Comparison of ENCODE assay signal across 18 cellular contexts in genomic region chr16:4218202-4218601, GRCh38. TPM values are rescaled to one million over a fixed set of nuclear protein-coding genes. Genes with fewer than 3 reads are reported as not detected.
DNase-seq lines count a peak whose midpoint lies in the region; ATAC-seq and TF ChIP-seq lines count a peak whose summit lies in the region.
"Had no signal": no experiment of that assay in that cellular context is flagged by ENCODE, and none has a peak within 500 bp of the region (broad histone marks: within the 10 kb centered on the region; RNA-seq: fewer than 3 reads in every experiment).

No MANE protein-coding gene starts in this region.

- H3K27ac Mint-ChIP-seq in natural killer cell treated with Interleukin-12 subunit alpha and Interleukin-12 subunit beta and Interleukin-15 and Interleukin-18, amount 100 ng/mL, for 72 hours: no peak overlapping the region
- H3K27ac Mint-ChIP-seq: activated CD4-positive, alpha-beta T cell treated with anti-CD3 and anti-CD28 coated beads, Interleukin-2, amount 10 ng/mL, durations not matched to agents 24 days and 14 days; activated naive CD4-positive, alpha-beta T cell treated with anti-CD3 and anti-CD28 coated beads for 36 hours; dendritic cell treated with granulocyte-macrophage colony-stimulating factor and Interleukin-4, amounts not matched to agents 40 ng/mL and 50 ng/mL, for 4 days; IgD-negative memory B cell; progenitor cell of endocrine pancreas; stimulated activated naive CD8-positive, alpha-beta T cell treated with anti-CD3 and anti-CD28 coated beads, Interleukin-15, Interleukin-2, amounts not matched to agents 100 ng/mL and 50 ng/mL, for 24 hours had no signal

- H3K36me3 ChIP-seq in left ventricle myocardium inferior (no peaks in the 10 kb centered on the region), parathyroid adenoma (ENCODE audit: control insufficient read depth, insufficient read depth, low read length) (no peaks in the 10 kb centered on the region)
- H3K36me3 ChIP-seq: ascending aorta had no signal

- H3K27me3 ChIP-seq in left ventricle myocardium inferior (ENCODE audit: low read depth) (no peaks in the 10 kb centered on the region), parathyroid adenoma (ENCODE audit: control insufficient read depth, insufficient read depth, low read length) (no peaks in the 10 kb centered on the region)
- H3K27me3 ChIP-seq: ascending aorta had no signal

- ATAC-seq in GM21737 (IDR thresholded peaks at IDR 0.05; ENCODE audit: unreplicated experiment): no peak
- no peak for ATAC-seq in natural killer cell treated with Interleukin-12 subunit alpha and Interleukin-12 subunit beta and Interleukin-15 and Interleukin-18, amount 100 ng/mL, for 72 hours
- ATAC-seq in HG02884 (IDR thresholded peaks at IDR 0.05; ENCODE audit: unreplicated experiment): no peak
- ATAC-seq: PC-3 had no signal

- no peaks in the 10 kb centered on the region for H3K79me2 ChIP-seq in parathyroid adenoma

- no peaks in the 10 kb centered on the region for H3K9me3 Mint-ChIP-seq in natural killer cell treated with Interleukin-12 subunit alpha and Interleukin-12 subunit beta and Interleukin-15 and Interleukin-18, amount 100 ng/mL, for 72 hours
- H3K9me3 Mint-ChIP-seq: activated CD4-positive, alpha-beta T cell treated with anti-CD3 and anti-CD28 coated beads, Interleukin-2, amount 10 ng/mL, durations not matched to agents 24 days and 14 days; activated naive CD4-positive, alpha-beta T cell treated with anti-CD3 and anti-CD28 coated beads for 36 hours; CD8-positive, alpha-beta memory T cell; dendritic cell treated with granulocyte-macrophage colony-stimulating factor and Interleukin-4, amounts not matched to agents 40 ng/mL and 50 ng/mL, for 4 days; IgD-negative memory B cell; stimulated activated naive CD8-positive, alpha-beta T cell treated with anti-CD3 and anti-CD28 coated beads, Interleukin-15, Interleukin-2, amounts not matched to agents 100 ng/mL and 50 ng/mL, for 24 hours had no signal

- no peaks in the 10 kb centered on the region for H3K4me1 Mint-ChIP-seq in natural killer cell treated with Interleukin-12 subunit alpha and Interleukin-12 subunit beta and Interleukin-15 and Interleukin-18, amount 100 ng/mL, for 72 hours (ENCODE audit: low read depth in 2 of 2)
- H3K4me1 Mint-ChIP-seq: activated CD4-positive, alpha-beta T cell treated with anti-CD3 and anti-CD28 coated beads, Interleukin-2, amount 10 ng/mL, durations not matched to agents 24 days and 14 days; CD8-positive, alpha-beta memory T cell; IgD-negative memory B cell had no signal

- H2AFZ ChIP-seq in parathyroid adenoma: peak overlapping the region; percentile 50

- no peak overlapping the region for H3K4me3 Mint-ChIP-seq in natural killer cell treated with Interleukin-12 subunit alpha and Interleukin-12 subunit beta and Interleukin-15 and Interleukin-18, amount 100 ng/mL, for 72 hours
- H3K4me3 Mint-ChIP-seq: activated CD4-positive, alpha-beta T cell treated with anti-CD3 and anti-CD28 coated beads, Interleukin-2, amount 10 ng/mL, durations not matched to agents 24 days and 14 days; activated naive CD4-positive, alpha-beta T cell treated with anti-CD3 and anti-CD28 coated beads for 36 hours; CD8-positive, alpha-beta memory T cell; dendritic cell treated with granulocyte-macrophage colony-stimulating factor and Interleukin-4, amounts not matched to agents 40 ng/mL and 50 ng/mL, for 4 days; stimulated activated naive CD8-positive, alpha-beta T cell treated with anti-CD3 and anti-CD28 coated beads, Interleukin-15, Interleukin-2, amounts not matched to agents 100 ng/mL and 50 ng/mL, for 24 hours had no signal

- H3K27me3 Mint-ChIP-seq in natural killer cell treated with Interleukin-12 subunit alpha and Interleukin-12 subunit beta and Interleukin-15 and Interleukin-18, amount 100 ng/mL, for 72 hours: no peaks in the 10 kb centered on the region
- H3K27me3 Mint-ChIP-seq: stimulated activated naive CD8-positive, alpha-beta T cell treated with anti-CD3 and anti-CD28 coated beads, Interleukin-15, Interleukin-2, amounts not matched to agents 100 ng/mL and 50 ng/mL, for 24 hours had no signal

- H3K27ac ChIP-seq in C4-2B (peak overlapping the region; percentile 17; the same call in 1 of the 2 replicates), left ventricle myocardium inferior (replicated peaks) (peak overlapping the region; percentile 94), parathyroid adenoma (no peak overlapping the region)

- H3K4me3 ChIP-seq in left ventricle myocardium inferior: peak overlapping the region; percentile 50
- no peak overlapping the region for H3K4me3 ChIP-seq in parathyroid adenoma (ENCODE audit: low read depth, low read length)
- H3K4me3 ChIP-seq: ascending aorta had no signal

- intact Hi-C loops in left ventricle myocardium inferior (cut with micrococcal nuclease): no loop called here

- no peaks in the 10 kb centered on the region for H3K9me3 ChIP-seq in left ventricle myocardium inferior (replicated peaks)
- H3K9me3 ChIP-seq in parathyroid adenoma (ENCODE audit: control insufficient read depth, low read length): no peaks in the 10 kb centered on the region
- H3K9me3 ChIP-seq: ascending aorta had no signal

- no peak overlapping the region for H3K9ac ChIP-seq in parathyroid adenoma

- TF ChIP-seq CTCF in C4-2B (conservative IDR thresholded peaks at IDR 0.05): no peak
- TF ChIP-seq CTCF in left ventricle myocardium inferior (IDR thresholded peaks at IDR 0.05; ENCODE audit: borderline replicate concordance): no peak
- TF ChIP-seq CTCF in parathyroid adenoma (IDR thresholded peaks at IDR 0.05): no peak

- H3K4me1 ChIP-seq in left ventricle myocardium inferior (peaks cover 98% of the 10 kb centered on the region), parathyroid adenoma (no peaks in the 10 kb centered on the region)

- DNase-seq in NCI-H2029 treated with DMSO at 0.1 percent for 48 hours (lab: John Stamatoyannopoulos, UW) (peak; percentile 85), left ventricle myocardium inferior (no peak), D341Med (ENCODE audit: low spot score) (no peak)
- no peak for DNase-seq in natural killer cell treated with Interleukin-12 subunit alpha and Interleukin-12 subunit beta and Interleukin-15 and Interleukin-18, amount 100 ng/mL, for 72 hours (ENCODE audit: low spot score)
- DNase-seq: activated CD4-positive, alpha-beta T cell treated with anti-CD3 and anti-CD28 coated beads, Interleukin-2, amount 10 ng/mL, durations not matched to agents 24 days and 14 days; activated naive CD4-positive, alpha-beta T cell treated with anti-CD3 and anti-CD28 coated beads for 36 hours; CD8-positive, alpha-beta memory T cell; EL; PC-3 had no signal

- H3K36me3 Mint-ChIP-seq in natural killer cell treated with Interleukin-12 subunit alpha and Interleukin-12 subunit beta and Interleukin-15 and Interleukin-18, amount 100 ng/mL, for 72 hours: no peaks in the 10 kb centered on the region
- H3K36me3 Mint-ChIP-seq: CD8-positive, alpha-beta memory T cell; IgD-negative memory B cell had no signal

- no peak overlapping the region for H3K4me2 ChIP-seq in parathyroid adenoma (ENCODE audit: low read length)

RNA-seq across cellular contexts. Expression of gene SRL, which starts 23.7 kb away (rescaled TPM):
- 445 TPM for total RNA-seq in left ventricle myocardium inferior
- total RNA-seq in natural killer cell treated with Interleukin-12 subunit alpha and Interleukin-12 subunit beta and Interleukin-15 and Interleukin-18, amount 100 ng/mL, for 72 hours: not detected
- total RNA-seq: activated CD4-positive, alpha-beta T cell treated with anti-CD3 and anti-CD28 coated beads, Interleukin-2, amount 10 ng/mL, durations not matched to agents 24 days and 14 days; activated naive CD4-positive, alpha-beta T cell treated with anti-CD3 and anti-CD28 coated beads for 36 hours; CD8-positive, alpha-beta memory T cell; PC-3; progenitor cell of endocrine pancreas had no signal

RNA-seq across cellular contexts. Expression of gene TFAP4, which starts 54.6 kb away (rescaled TPM):
- total RNA-seq in left ventricle myocardium inferior: 2.6 TPM
- 10 to 100 TPM; 10.8 to 46.2 TPM for total RNA-seq in natural killer cell treated with Interleukin-12 subunit alpha and Interleukin-12 subunit beta and Interleukin-15 and Interleukin-18, amount 100 ng/mL, for 72 hours

Comparison
In these comparisons a context has a peak if more than half of its experiments do, and no peak if none do; other contexts are left out.
1. RNA of gene SRL, which starts 23.7 kb away (total RNA-seq): 445 TPM in left ventricle myocardium inferior (single experiment); not detected in natural killer cell treated with Interleukin-12 subunit alpha and Interleukin-12 subunit beta and Interleukin-15 and Interleukin-18, amount 100 ng/mL, for 72 hours; every median in the first group is over 100 times any median in the second.